In genomic region chr3:161559177-161559998, GRCh38 we compare ENCODE assay signal across 9 cellular contexts.
A peak's percentile ranks its signal among the peaks of the same experiment; 100 is the strongest.
DNase-seq lines count a peak whose midpoint lies in the region; ATAC-seq and TF ChIP-seq lines count a peak whose summit lies in the region.
"Had no signal": no experiment of that assay in that cellular context is flagged by ENCODE, and none has a peak within 500 bp of the region (broad histone marks: within the 10 kb centered on the region; RNA-seq: fewer than 3 reads in every experiment).

No MANE protein-coding gene starts in this region.

- H3K27ac ChIP-seq in dorsolateral prefrontal cortex (peak overlapping the region in 18 of 59 donors; percentile 10 to 68 (median 41)), ovary (no peak overlapping the region)

- H3K36me3 Mint-ChIP-seq in natural killer cell (no peaks in the 10 kb centered on the region), nephron (ENCODE audit: low read depth) (no peaks in the 10 kb centered on the region)
- H3K36me3 Mint-ChIP-seq in natural killer cell treated with Interleukin-12 subunit alpha and Interleukin-12 subunit beta and Interleukin-15 and Interleukin-18, amount 100 ng/mL, for 72 hours = no peaks in the 10 kb centered on the region
- H3K36me3 Mint-ChIP-seq: brain had no signal

- H3K27me3 Mint-ChIP-seq in natural killer cell (ENCODE audit: low read depth in 2 of 2) (peaks cover 0 to 9% of the 10 kb centered on the region in 2 donors), nephron (ENCODE audit: low read depth) (peaks cover 7% of the 10 kb centered on the region)
- H3K27me3 Mint-ChIP-seq in natural killer cell treated with Interleukin-12 subunit alpha and Interleukin-12 subunit beta and Interleukin-15 and Interleukin-18, amount 100 ng/mL, for 72 hours = peaks cover 5 to 9% of the 10 kb centered on the region in 2 donors
- H3K27me3 Mint-ChIP-seq: brain had no signal

- 10 to 22% (median 10%) methylated on average over 6 of the region's 6 CpGs for WGBS in ovary, 3 donors

- TF ChIP-seq CTCF in natural killer cell (IDR thresholded peaks at IDR 0.05) = peak; percentile 17
- TF ChIP-seq CTCF in dorsolateral prefrontal cortex (IDR thresholded peaks at IDR 0.05 in 54 of 56, conservative IDR thresholded peaks at IDR 0.05 in 2 of 56; ENCODE audit: low read depth in 1 of 56, partially characterized antibody in 56 of 56) = peak; percentile 75 to 94 (median 85)
- peak; percentile 90 to 96 (median 93) for TF ChIP-seq CTCF in nephron (IDR thresholded peaks at IDR 0.05; ENCODE audit: unreplicated experiment in 3 of 3)
- peak in 1 of 3 donors; percentile 29 for TF ChIP-seq CTCF in ovary (IDR thresholded peaks at IDR 0.05)

- TF ChIP-seq POLR2A in ovary (IDR thresholded peaks at IDR 0.05) = no peak

- no peaks in the 10 kb centered on the region for H3K27me3 ChIP-seq in NT2/D1 (ENCODE audit: insufficient read depth, insufficient read length)
- peaks cover 0 to 5% (median 0%) of the 10 kb centered on the region in 45 donors for H3K27me3 ChIP-seq in dorsolateral prefrontal cortex
- H3K27me3 ChIP-seq in ovary = no peaks in the 10 kb centered on the region

- H3K4me1 ChIP-seq in NT2/D1 (ENCODE audit: insufficient read depth, insufficient read length) (no peaks in the 10 kb centered on the region), ovary (ENCODE audit: insufficient read depth) (no peaks in the 10 kb centered on the region)

- H3K9me3 Mint-ChIP-seq in natural killer cell = no peaks in the 10 kb centered on the region
- no peaks in the 10 kb centered on the region for H3K9me3 Mint-ChIP-seq in natural killer cell treated with Interleukin-12 subunit alpha and Interleukin-12 subunit beta and Interleukin-15 and Interleukin-18, amount 100 ng/mL, for 72 hours
- H3K9me3 Mint-ChIP-seq in nephron = no peaks in the 10 kb centered on the region
- H3K9me3 Mint-ChIP-seq: brain had no signal

- no peaks in the 10 kb centered on the region for H3K9me3 ChIP-seq in NT2/D1 (ENCODE audit: insufficient read depth, low read length)
- H3K9me3 ChIP-seq in ovary = no peaks in the 10 kb centered on the region

- H3K4me3 Mint-ChIP-seq in natural killer cell (no peak overlapping the region), nephron (peak overlapping the region in 2 of 3 experiments; percentile 4 to 36)
- no peak overlapping the region for H3K4me3 Mint-ChIP-seq in natural killer cell treated with Interleukin-12 subunit alpha and Interleukin-12 subunit beta and Interleukin-15 and Interleukin-18, amount 100 ng/mL, for 72 hours

- H3K36me3 ChIP-seq in NT2/D1 (ENCODE audit: insufficient read depth, insufficient read length, low read length) (no peaks in the 10 kb centered on the region), ovary (no peaks in the 10 kb centered on the region)

- H3K27ac Mint-ChIP-seq in natural killer cell (no peak overlapping the region), nephron (no peak overlapping the region)
- H3K27ac Mint-ChIP-seq in natural killer cell treated with Interleukin-12 subunit alpha and Interleukin-12 subunit beta and Interleukin-15 and Interleukin-18, amount 100 ng/mL, for 72 hours = no peak overlapping the region

- H3K9ac ChIP-seq in NT2/D1 (ENCODE audit: insufficient read length, low read depth) = no peak overlapping the region

- H3K4me1 Mint-ChIP-seq in natural killer cell (no peaks in the 10 kb centered on the region), nephron (peaks cover 11% of the 10 kb centered on the region)
- H3K4me1 Mint-ChIP-seq in natural killer cell treated with Interleukin-12 subunit alpha and Interleukin-12 subunit beta and Interleukin-15 and Interleukin-18, amount 100 ng/mL, for 72 hours (ENCODE audit: low read depth in 2 of 2) = no peaks in the 10 kb centered on the region

- no peak for ATAC-seq in natural killer cell
- no peak for ATAC-seq in natural killer cell treated with Interleukin-12 subunit alpha and Interleukin-12 subunit beta and Interleukin-15 and Interleukin-18, amount 100 ng/mL, for 72 hours

- no peak for TF ChIP-seq EP300 in ovary (IDR thresholded peaks at IDR 0.05)

- H3K4me3 ChIP-seq in Jurkat, Clone E6-1 (ENCODE audit: low read length) = no peak overlapping the region
- no peak overlapping the region for H3K4me3 ChIP-seq in NT2/D1 (ENCODE audit: insufficient read length, low read depth)
- peak overlapping the region in 58 of 59 donors; percentile 3 to 62 (median 42) for H3K4me3 ChIP-seq in dorsolateral prefrontal cortex
- H3K4me3 ChIP-seq in ovary = no peak overlapping the region

- DNase-seq in natural killer cell (no peak), NT2/D1 (ENCODE audit: low read depth, low spot score) (peak; percentile 33), dorsolateral prefrontal cortex (peak in 2 of 10 donors; percentile 33 to 53), 8988T (no peak), ovary (no peak)
- DNase-seq in natural killer cell treated with Interleukin-12 subunit alpha and Interleukin-12 subunit beta and Interleukin-15 and Interleukin-18, amount 100 ng/mL, for 72 hours (ENCODE audit: low spot score) = no peak
- DNase-seq in Jurkat, Clone E6-1 (ENCODE audit: low read depth, low spot score) = peak; percentile 31

- intact Hi-C loops in natural killer cell (cut with micrococcal nuclease) = no loop called here
- intact Hi-C loops in dorsolateral prefrontal cortex (cut with DNase I) = no loop called here
- intact Hi-C loops in ovary (cut with DNase I) = no loop called here

Comparison
In these comparisons a context has a peak if more than half of its experiments do, and no peak if none do; other contexts are left out.
1. DNase-seq: peak in Jurkat, Clone E6-1 (single experiment) and NT2/D1 (single experiment); none in natural killer cell (single experiment), natural killer cell treated with Interleukin-12 subunit alpha and Interleukin-12 subunit beta and Interleukin-15 and Interleukin-18, amount 100 ng/mL, for 72 hours (single experiment), 8988T (single experiment) and ovary (0 of 5).
2. H3K4me3 Mint-ChIP-seq: peak in nephron (2 of 3); none in natural killer cell (single experiment) and natural killer cell treated with Interleukin-12 subunit alpha and Interleukin-12 subunit beta and Interleukin-15 and Interleukin-18, amount 100 ng/mL, for 72 hours (single experiment).
3. H3K4me3 ChIP-seq: peak in dorsolateral prefrontal cortex (58 of 59); none in Jurkat, Clone E6-1 (single experiment), NT2/D1 (single experiment) and ovary (single experiment).